1 cellular context compared by ENCODE assay signal in the genomic region with DNA sequence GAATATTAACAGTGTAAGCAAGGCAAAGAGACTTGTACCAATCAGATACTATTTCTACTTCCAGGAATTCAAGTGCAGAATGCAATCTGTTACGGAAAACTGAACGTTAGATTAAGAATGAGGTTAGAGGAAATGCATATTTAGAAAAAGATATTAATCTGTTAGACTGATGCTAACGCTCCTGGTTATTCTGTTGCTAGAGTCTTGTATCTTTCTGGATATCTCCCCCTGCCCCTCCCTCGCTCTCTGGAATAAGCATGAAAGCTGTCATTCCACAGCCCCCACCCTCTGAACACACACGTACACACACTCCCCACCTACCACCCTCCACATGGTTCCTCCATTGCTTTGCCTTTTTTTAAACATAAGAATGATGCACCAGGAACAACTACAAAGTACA.
TF ChIP-seq lines count a peak whose summit lies in the region.

No MANE protein-coding gene starts in this region.

TF ChIP-seq in HepG2, 621 proteins besides CTCF, POLR2A, EP300 and RAD21 (continued from another document):
- TF ChIP-seq, protein P1, sequence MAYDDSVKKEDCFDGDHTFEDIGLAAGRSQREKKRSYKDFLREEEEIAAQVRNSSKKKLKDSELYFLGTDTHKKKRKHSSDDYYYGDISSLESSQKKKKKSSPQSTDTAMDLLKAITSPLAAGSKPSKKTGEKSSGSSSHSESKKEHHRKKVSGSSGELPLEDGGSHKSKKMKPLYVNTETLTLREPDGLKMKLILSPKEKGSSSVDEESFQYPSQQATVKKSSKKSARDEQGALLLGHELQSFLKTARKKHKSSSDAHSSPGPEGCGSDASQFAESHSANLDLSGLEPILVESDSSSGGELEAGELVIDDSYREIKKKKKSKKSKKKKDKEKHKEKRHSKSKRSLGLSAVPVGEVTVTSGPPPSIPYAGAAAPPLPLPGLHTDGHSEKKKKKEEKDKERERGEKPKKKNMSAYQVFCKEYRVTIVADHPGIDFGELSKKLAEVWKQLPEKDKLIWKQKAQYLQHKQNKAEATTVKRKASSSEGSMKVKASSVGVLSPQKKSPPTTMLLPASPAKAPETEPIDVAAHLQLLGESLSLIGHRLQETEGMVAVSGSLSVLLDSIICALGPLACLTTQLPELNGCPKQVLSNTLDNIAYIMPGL (CRISPR knock-in tag; IDR thresholded peaks at IDR 0.05; ENCODE audit: borderline replicate concordance in 1 of 2, low read depth in 1 of 2) = no peak
- no peak for TF ChIP-seq KDM2A (CRISPR knock-in tag; IDR thresholded peaks at IDR 0.05; ENCODE audit: borderline replicate concordance, low read depth)
